22 cellular contexts compared by ENCODE assay signal in genomic region chr7:39527951-39528350, GRCh38.
"Had no signal": no experiment of that assay in that cellular context is flagged by ENCODE, and none has a peak within 500 bp of the region (broad histone marks: within the 10 kb centered on the region; RNA-seq: fewer than 3 reads in every experiment).

No MANE protein-coding gene starts in this region.

- FAIRE-seq: kidney had no signal

- H3K27ac ChIP-seq: ascending aorta, coronary artery, gastroesophageal sphincter, heart left ventricle, right lobe of liver, testis, uterus had no signal

- H3K36me3 ChIP-seq: ascending aorta, gastroesophageal sphincter, heart left ventricle, right lobe of liver, uterus had no signal

- ATAC-seq: activated naive CD4-positive, alpha-beta T cell treated with anti-CD3 and anti-CD28 coated beads, Interleukin-2, amount 50 U/mL, for 72 hours; activated T-helper 17 cell treated with anti-CD3 and anti-CD28 coated beads, Interleukin-2, amount 50 U/mL, for 72 hours; gastroesophageal sphincter; right lobe of liver; stimulated activated naive B cell treated with anti-CD40 and anti-IgM and Interleukin-4, amounts not matched to agents 10 μg/mL and 1 μg/mL and 100 μg/mL, for 72 hours; WTC11 had no signal

- H3K4me1 ChIP-seq: ascending aorta, gastroesophageal sphincter, heart left ventricle, right lobe of liver, testis, uterus had no signal

- H3K4me2 ChIP-seq: smooth muscle cell had no signal

- DNase-seq: activated T-cell treated with anti-CD3 and anti-CD28 coated beads, Interleukin-2, amount 50 U/mL, for 24 hours; endodermal cell; heart left ventricle; kidney; naive B cell; nucleus accumbens; right lobe of liver; stimulated activated CD4-positive, alpha-beta T cell treated with anti-CD3 and anti-CD28 coated beads, Interleukin-2, amount 100 ng/mL, for 48 hours; stimulated activated CD8-positive, alpha-beta memory T cell treated with anti-CD3 and anti-CD28 coated beads, Interleukin-4, amount 100 ng/mL, for 48 hours; stimulated activated naive B cell treated with anti-CD40 and anti-IgM and Interleukin-4, amounts not matched to agents 10 μg/mL and 1 μg/mL and 100 μg/mL, for 72 hours; T-helper 9 cell; testis; trophoblast cell; uterus had no signal

- H3K9me3 ChIP-seq: ascending aorta, gastroesophageal sphincter, heart left ventricle, right lobe of liver, testis, uterus had no signal

- H3K4me3 ChIP-seq: ascending aorta, coronary artery, gastroesophageal sphincter, heart left ventricle, lung, right lobe of liver, smooth muscle cell, testis, uterus had no signal

- H3K27me3 ChIP-seq: ascending aorta, gastroesophageal sphincter, right lobe of liver, testis, uterus had no signal
